ENCODE assay signal across 18 cellular contexts in genomic region chr16:24652209-24652712, GRCh38.
"Had no signal": no experiment of that assay in that cellular context is flagged by ENCODE, and none has a peak within 500 bp of the region (broad histone marks: within the 10 kb centered on the region; RNA-seq: fewer than 3 reads in every experiment).

No MANE protein-coding gene starts in this region.

- H3K27ac Mint-ChIP-seq: activated CD8-positive, alpha-beta T cell treated with anti-CD3 and anti-CD28 coated beads, Interleukin-2, amount 10 ng/mL, durations not matched to agents 7 days and 5 days; activated naive CD4-positive, alpha-beta T cell treated with anti-CD3 and anti-CD28 coated beads, Interleukin-2, amount 10 ng/mL, durations not matched to agents 7 days and 5 days; activated T-helper 17 cell treated with anti-CD3 and anti-CD28 coated beads, Interleukin-2, amount 50 U/mL, for 72 hours; stimulated activated naive CD8-positive, alpha-beta T cell treated with anti-CD3 and anti-CD28 coated beads, Interleukin-15, amount 100 ng/mL, for 72 hours had no signal

- H3K9me3 Mint-ChIP-seq: activated naive CD4-positive, alpha-beta T cell treated with anti-CD3 and anti-CD28 coated beads, Interleukin-2, amount 10 ng/mL, durations not matched to agents 7 days and 5 days; activated T-helper 17 cell treated with anti-CD3 and anti-CD28 coated beads, Interleukin-2, amount 50 U/mL, for 72 hours; neural progenitor cell; stimulated activated naive CD8-positive, alpha-beta T cell treated with anti-CD3 and anti-CD28 coated beads, Interleukin-15, amount 100 ng/mL, for 72 hours had no signal

- DNase-seq: activated CD4-positive, alpha-beta T cell treated with anti-CD3 and anti-CD28 coated beads for 4 hours; activated CD8-positive, alpha-beta T cell treated with anti-CD3 and anti-CD28 coated beads, Interleukin-2, amount 10 ng/mL, durations not matched to agents 7 days and 5 days; activated naive CD4-positive, alpha-beta T cell treated with anti-CD3 and anti-CD28 coated beads, Interleukin-2, amount 10 ng/mL, durations not matched to agents 7 days and 5 days; caudate nucleus; effector memory CD4-positive, alpha-beta T cell; hippocampal formation; mesendoderm; retina; stimulated activated CD4-positive, alpha-beta T cell treated with anti-CD3 and anti-CD28 coated beads, Interleukin-15, amount 100 ng/mL, for 24 hours; stimulated activated CD4-positive, alpha-beta T cell treated with anti-CD3 and anti-CD28 coated beads, Interleukin-4, amount 100 ng/mL, for 24 hours; stimulated activated naive CD8-positive, alpha-beta T cell treated with anti-CD3 and anti-CD28 coated beads, Interleukin-15, amount 100 ng/mL, for 72 hours; testis; upper lobe of right lung had no signal

- H3K79me2 ChIP-seq: parathyroid adenoma had no signal

- H3K4me1 ChIP-seq: parathyroid adenoma, testis, upper lobe of right lung had no signal

- H3K9ac ChIP-seq: neural progenitor cell, parathyroid adenoma had no signal

- H3K9me3 ChIP-seq: testis, upper lobe of right lung had no signal

- H3K4me3 ChIP-seq: neural progenitor cell, testis, upper lobe of right lung had no signal

- ATAC-seq: activated CD8-positive, alpha-beta T cell treated with anti-CD3 and anti-CD28 coated beads, Interleukin-2, amount 10 ng/mL, durations not matched to agents 7 days and 5 days; activated T-helper 17 cell treated with anti-CD3 and anti-CD28 coated beads, Interleukin-2, amount 50 U/mL, for 72 hours; stimulated activated naive CD8-positive, alpha-beta T cell treated with anti-CD3 and anti-CD28 coated beads, Interleukin-15, amount 100 ng/mL, for 72 hours; upper lobe of right lung had no signal

- H3K4me1 Mint-ChIP-seq: activated naive CD4-positive, alpha-beta T cell treated with anti-CD3 and anti-CD28 coated beads, Interleukin-2, amount 10 ng/mL, durations not matched to agents 7 days and 5 days; activated T-helper 17 cell treated with anti-CD3 and anti-CD28 coated beads, Interleukin-2, amount 50 U/mL, for 72 hours; stimulated activated naive CD8-positive, alpha-beta T cell treated with anti-CD3 and anti-CD28 coated beads, Interleukin-15, amount 100 ng/mL, for 72 hours had no signal

- H3K4me3 Mint-ChIP-seq: activated CD8-positive, alpha-beta T cell treated with anti-CD3 and anti-CD28 coated beads, Interleukin-2, amount 10 ng/mL, durations not matched to agents 7 days and 5 days; activated naive CD4-positive, alpha-beta T cell treated with anti-CD3 and anti-CD28 coated beads, Interleukin-2, amount 10 ng/mL, durations not matched to agents 7 days and 5 days; activated T-helper 17 cell treated with anti-CD3 and anti-CD28 coated beads, Interleukin-2, amount 50 U/mL, for 72 hours; neural progenitor cell; stimulated activated naive CD8-positive, alpha-beta T cell treated with anti-CD3 and anti-CD28 coated beads, Interleukin-15, amount 100 ng/mL, for 72 hours had no signal

- H3K36me3 ChIP-seq: neural progenitor cell, upper lobe of right lung had no signal

- H3K36me3 Mint-ChIP-seq: activated naive CD4-positive, alpha-beta T cell treated with anti-CD3 and anti-CD28 coated beads, Interleukin-2, amount 10 ng/mL, durations not matched to agents 7 days and 5 days; neural progenitor cell had no signal

- H3K27ac ChIP-seq: epithelial cell of prostate, neural progenitor cell, parathyroid adenoma, testis, upper lobe of right lung, VCaP had no signal

- H3K27me3 ChIP-seq: neural progenitor cell, testis, upper lobe of right lung had no signal

- H3K27me3 Mint-ChIP-seq: activated naive CD4-positive, alpha-beta T cell treated with anti-CD3 and anti-CD28 coated beads, Interleukin-2, amount 10 ng/mL, durations not matched to agents 7 days and 5 days; activated T-helper 17 cell treated with anti-CD3 and anti-CD28 coated beads, Interleukin-2, amount 50 U/mL, for 72 hours had no signal
